ENCODE assay signal across 7 cellular contexts in genomic region chr5:85929713-85930112, GRCh38.
"Had no signal": no experiment of that assay in that cellular context is flagged by ENCODE, and none has a peak within 500 bp of the region (broad histone marks: within the 10 kb centered on the region; RNA-seq: fewer than 3 reads in every experiment).

No MANE protein-coding gene starts in this region.

- ATAC-seq: GM12878 had no signal

- DNase-seq: GDM1, GF-D8 had no signal

- FAIRE-seq: GM12878, GM12891, GM12892, GM18507, GM19239 had no signal
